In genomic region chr17:51029568-51030463, GRCh38 we compare ENCODE assay signal across 8 cellular contexts.
DNase-seq lines count a peak whose midpoint lies in the region; ATAC-seq, FAIRE-seq and TF ChIP-seq lines count a peak whose summit lies in the region.

No MANE protein-coding gene starts in this region.

- H3K27ac ChIP-seq in angular gyrus (ENCODE audit: low read depth, low read length): peak overlapping the region; percentile 20
- no peak overlapping the region for H3K27ac ChIP-seq in trophoblast cell (ENCODE audit: low read depth, low read length)

- H2BK12ac ChIP-seq in trophoblast cell (ENCODE audit: low read length): no peak overlapping the region

- peaks cover under 1% of the 10 kb centered on the region for H3K79me1 ChIP-seq in trophoblast cell (ENCODE audit: low read length)

- H3K9ac ChIP-seq in trophoblast cell (ENCODE audit: low read length): no peak overlapping the region

- H3K4me2 ChIP-seq in trophoblast cell (ENCODE audit: low read length): no peak overlapping the region

- no peak overlapping the region for H3K14ac ChIP-seq in trophoblast cell (ENCODE audit: low read length)

- peak; percentile 44 for DNase-seq in AG10803 (ENCODE audit: low read depth)
- DNase-seq in H54 (ENCODE audit: insufficient read length, low spot score): no peak
- DNase-seq in mucosa of descending colon: no peak
- DNase-seq in trophoblast cell: no peak
- DNase-seq in mesothelial cell of epicardium (ENCODE audit: low spot score in 2 of 2, unreplicated experiment in 2 of 2): no peak

- H3K79me2 ChIP-seq in trophoblast cell (ENCODE audit: control insufficient read depth, insufficient read depth, low read length, poor library complexity): peaks cover under 1% of the 10 kb centered on the region

- no peak overlapping the region for H3K18ac ChIP-seq in trophoblast cell (ENCODE audit: low read length)

- no peaks in the 10 kb centered on the region for H3K36me3 ChIP-seq in mucosa of descending colon (ENCODE audit: low read depth)
- H3K36me3 ChIP-seq in trophoblast cell (ENCODE audit: control insufficient read depth in 1 of 2, insufficient read depth in 2 of 2, low read length in 2 of 2): peaks cover 0 to 10% of the 10 kb centered on the region in 2 experiments

- no peak overlapping the region for H4K91ac ChIP-seq in trophoblast cell (ENCODE audit: low read depth, low read length)

- no peak overlapping the region for H3K4ac ChIP-seq in trophoblast cell (ENCODE audit: low read depth, low read length)

- H2AFZ ChIP-seq in trophoblast cell (ENCODE audit: insufficient read depth, low read length, poor library complexity): no peak overlapping the region

- TF ChIP-seq POLR2A in H54 (IDR thresholded peaks at IDR 0.05; ENCODE audit: low read depth, low read length): no peak

- peaks cover 4% of the 10 kb centered on the region for H3K36me3 Mint-ChIP-seq in mesothelial cell of epicardium

- no peak overlapping the region for H3K27ac Mint-ChIP-seq in mesothelial cell of epicardium

- H3K4me3 ChIP-seq in AG10803 (ENCODE audit: low read length) (peak overlapping the region; percentile 35), mucosa of descending colon (no peak overlapping the region), trophoblast cell (ENCODE audit: low read depth, low read length) (no peak overlapping the region)

- H3K23ac ChIP-seq in trophoblast cell (ENCODE audit: low read length): no peak overlapping the region

- H3K9me3 ChIP-seq in mucosa of descending colon (no peaks in the 10 kb centered on the region), trophoblast cell (ENCODE audit: insufficient read depth, low read depth, low read length) (no peaks in the 10 kb centered on the region)

- no CpG with 5 or more reads among the region's 3 CpGs for WGBS in trophoblast cell (ENCODE audit: extremely low coverage, insufficient coverage, insufficient read length)

- no peaks in the 10 kb centered on the region for H3K9me3 Mint-ChIP-seq in mesothelial cell of epicardium

- H3K4me1 Mint-ChIP-seq in mesothelial cell of epicardium: no peaks in the 10 kb centered on the region

- H2BK120ac ChIP-seq in trophoblast cell (ENCODE audit: insufficient read depth, low read length, poor library complexity): no peak overlapping the region

- H4K12ac ChIP-seq in trophoblast cell (ENCODE audit: low read depth, low read length): no peak overlapping the region

- intact Hi-C loops in mucosa of descending colon (cut with DNase I, micrococcal nuclease): no loop called here

- no peak for TF ChIP-seq CTCF in AG10803 (conservative IDR thresholded peaks at IDR 0.05; ENCODE audit: low read length)
- TF ChIP-seq CTCF in mucosa of descending colon (IDR thresholded peaks at IDR 0.05): no peak
- no peak for TF ChIP-seq CTCF in mesothelial cell of epicardium (IDR thresholded peaks at IDR 0.05; ENCODE audit: unreplicated experiment)

- no peak overlapping the region for H2BK5ac ChIP-seq in trophoblast cell (ENCODE audit: low read depth, low read length, poor library complexity)

- H3K4me1 ChIP-seq in mucosa of descending colon (ENCODE audit: low read depth): no peaks in the 10 kb centered on the region
- H3K4me1 ChIP-seq in trophoblast cell (ENCODE audit: control insufficient read depth in 1 of 2, insufficient read depth in 2 of 2, low read length in 2 of 2): peaks cover 0 to under 1% of the 10 kb centered on the region in 2 experiments

- ATAC-seq in mucosa of descending colon (peak; percentile 65), GM21737 (IDR thresholded peaks at IDR 0.05; ENCODE audit: unreplicated experiment) (no peak), HG02588 (IDR thresholded peaks at IDR 0.05; ENCODE audit: unreplicated experiment) (no peak)

- FAIRE-seq in H54 (lab: Jason Lieb, UNC): peak; percentile 92

- H4K8ac ChIP-seq in trophoblast cell (ENCODE audit: low read depth, low read length): no peak overlapping the region

- no peaks in the 10 kb centered on the region for H3K27me3 Mint-ChIP-seq in mesothelial cell of epicardium (ENCODE audit: low read depth)

- no peak overlapping the region for H2AK5ac ChIP-seq in trophoblast cell (ENCODE audit: low read length)

- no peak overlapping the region for H3K4me3 Mint-ChIP-seq in mesothelial cell of epicardium

- no peaks in the 10 kb centered on the region for H3K27me3 ChIP-seq in trophoblast cell (ENCODE audit: insufficient read depth, low read length)
